ENCODE assay signal across 1 cellular context in the genomic region with DNA sequence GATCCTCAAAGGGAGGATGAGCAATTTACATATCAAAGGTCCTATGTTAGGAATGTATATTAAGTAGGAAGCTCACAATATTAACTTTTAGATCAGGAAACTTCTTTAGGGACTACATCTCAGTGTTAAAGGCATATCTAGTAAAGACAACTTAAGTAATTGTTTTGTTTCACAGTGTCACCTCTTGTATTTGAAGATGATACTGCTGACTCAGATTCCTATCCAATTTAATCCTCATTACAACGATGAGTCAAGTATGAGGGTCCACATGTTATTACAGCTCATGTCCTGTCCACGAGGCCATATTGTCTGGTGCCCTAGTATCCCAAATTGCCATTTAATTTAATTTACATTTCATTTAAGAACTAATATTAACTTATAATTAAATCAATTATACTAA.
TF ChIP-seq lines count a peak whose summit lies in the region.

No MANE protein-coding gene starts in this region.

TF ChIP-seq in GM23338, 12 proteins besides CTCF, POLR2A, EP300 and RAD21 (continued from another document):
- TF ChIP-seq, protein P1, sequence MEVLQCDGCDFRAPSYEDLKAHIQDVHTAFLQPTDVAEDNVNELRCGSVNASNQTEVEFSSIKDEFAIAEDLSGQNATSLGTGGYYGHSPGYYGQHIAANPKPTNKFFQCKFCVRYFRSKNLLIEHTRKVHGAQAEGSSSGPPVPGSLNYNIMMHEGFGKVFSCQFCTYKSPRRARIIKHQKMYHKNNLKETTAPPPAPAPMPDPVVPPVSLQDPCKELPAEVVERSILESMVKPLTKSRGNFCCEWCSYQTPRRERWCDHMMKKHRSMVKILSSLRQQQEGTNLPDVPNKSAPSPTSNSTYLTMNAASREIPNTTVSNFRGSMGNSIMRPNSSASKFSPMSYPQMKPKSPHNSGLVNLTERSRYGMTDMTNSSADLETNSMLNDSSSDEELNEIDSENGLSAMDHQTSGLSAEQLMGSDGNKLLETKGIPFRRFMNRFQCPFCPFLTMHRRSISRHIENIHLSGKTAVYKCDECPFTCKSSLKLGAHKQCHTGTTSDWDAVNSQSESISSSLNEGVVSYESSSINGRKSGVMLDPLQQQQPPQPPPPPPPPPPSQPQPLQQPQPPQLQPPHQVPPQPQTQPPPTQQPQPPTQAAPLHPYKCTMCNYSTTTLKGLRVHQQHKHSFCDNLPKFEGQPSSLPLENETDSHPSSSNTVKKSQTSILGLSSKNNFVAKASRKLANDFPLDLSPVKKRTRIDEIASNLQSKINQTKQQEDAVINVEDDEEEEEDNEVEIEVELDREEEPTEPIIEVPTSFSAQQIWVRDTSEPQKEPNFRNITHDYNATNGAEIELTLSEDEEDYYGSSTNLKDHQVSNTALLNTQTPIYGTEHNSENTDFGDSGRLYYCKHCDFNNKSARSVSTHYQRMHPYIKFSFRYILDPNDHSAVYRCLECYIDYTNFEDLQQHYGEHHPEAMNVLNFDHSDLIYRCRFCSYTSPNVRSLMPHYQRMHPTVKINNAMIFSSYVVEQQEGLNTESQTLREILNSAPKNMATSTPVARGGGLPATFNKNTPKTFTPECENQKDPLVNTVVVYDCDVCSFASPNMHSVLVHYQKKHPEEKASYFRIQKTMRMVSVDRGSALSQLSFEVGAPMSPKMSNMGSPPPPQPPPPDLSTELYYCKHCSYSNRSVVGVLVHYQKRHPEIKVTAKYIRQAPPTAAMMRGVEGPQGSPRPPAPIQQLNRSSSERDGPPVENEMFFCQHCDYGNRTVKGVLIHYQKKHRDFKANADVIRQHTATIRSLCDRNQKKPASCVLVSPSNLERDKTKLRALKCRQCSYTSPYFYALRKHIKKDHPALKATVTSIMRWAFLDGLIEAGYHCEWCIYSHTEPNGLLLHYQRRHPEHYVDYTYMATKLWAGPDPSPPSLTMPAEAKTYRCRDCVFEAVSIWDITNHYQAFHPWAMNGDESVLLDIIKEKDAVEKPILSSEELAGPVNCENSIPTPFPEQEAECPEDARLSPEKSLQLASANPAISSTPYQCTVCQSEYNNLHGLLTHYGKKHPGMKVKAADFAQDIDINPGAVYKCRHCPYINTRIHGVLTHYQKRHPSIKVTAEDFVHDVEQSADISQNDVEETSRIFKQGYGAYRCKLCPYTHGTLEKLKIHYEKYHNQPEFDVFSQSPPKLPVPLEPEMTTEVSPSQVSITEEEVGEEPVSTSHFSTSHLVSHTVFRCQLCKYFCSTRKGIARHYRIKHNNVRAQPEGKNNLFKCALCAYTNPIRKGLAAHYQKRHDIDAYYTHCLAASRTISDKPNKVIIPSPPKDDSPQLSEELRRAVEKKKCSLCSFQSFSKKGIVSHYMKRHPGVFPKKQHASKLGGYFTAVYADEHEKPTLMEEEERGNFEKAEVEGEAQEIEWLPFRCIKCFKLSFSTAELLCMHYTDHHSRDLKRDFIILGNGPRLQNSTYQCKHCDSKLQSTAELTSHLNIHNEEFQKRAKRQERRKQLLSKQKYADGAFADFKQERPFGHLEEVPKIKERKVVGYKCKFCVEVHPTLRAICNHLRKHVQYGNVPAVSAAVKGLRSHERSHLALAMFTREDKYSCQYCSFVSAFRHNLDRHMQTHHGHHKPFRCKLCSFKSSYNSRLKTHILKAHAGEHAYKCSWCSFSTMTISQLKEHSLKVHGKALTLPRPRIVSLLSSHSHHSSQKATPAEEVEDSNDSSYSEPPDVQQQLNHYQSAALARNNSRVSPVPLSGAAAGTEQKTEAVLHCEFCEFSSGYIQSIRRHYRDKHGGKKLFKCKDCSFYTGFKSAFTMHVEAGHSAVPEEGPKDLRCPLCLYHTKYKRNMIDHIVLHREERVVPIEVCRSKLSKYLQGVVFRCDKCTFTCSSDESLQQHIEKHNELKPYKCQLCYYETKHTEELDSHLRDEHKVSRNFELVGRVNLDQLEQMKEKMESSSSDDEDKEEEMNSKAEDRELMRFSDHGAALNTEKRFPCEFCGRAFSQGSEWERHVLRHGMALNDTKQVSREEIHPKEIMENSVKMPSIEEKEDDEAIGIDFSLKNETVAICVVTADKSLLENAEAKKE (CRISPR knock-in tag; IDR thresholded peaks at IDR 0.05), result no peak
- no peak for TF ChIP-seq CREB1 (CRISPR knock-in tag; IDR thresholded peaks at IDR 0.05; ENCODE audit: low read depth)
- TF ChIP-seq, protein P2, sequence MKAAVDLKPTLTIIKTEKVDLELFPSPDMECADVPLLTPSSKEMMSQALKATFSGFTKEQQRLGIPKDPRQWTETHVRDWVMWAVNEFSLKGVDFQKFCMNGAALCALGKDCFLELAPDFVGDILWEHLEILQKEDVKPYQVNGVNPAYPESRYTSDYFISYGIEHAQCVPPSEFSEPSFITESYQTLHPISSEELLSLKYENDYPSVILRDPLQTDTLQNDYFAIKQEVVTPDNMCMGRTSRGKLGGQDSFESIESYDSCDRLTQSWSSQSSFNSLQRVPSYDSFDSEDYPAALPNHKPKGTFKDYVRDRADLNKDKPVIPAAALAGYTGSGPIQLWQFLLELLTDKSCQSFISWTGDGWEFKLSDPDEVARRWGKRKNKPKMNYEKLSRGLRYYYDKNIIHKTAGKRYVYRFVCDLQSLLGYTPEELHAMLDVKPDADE (IDR thresholded peaks at IDR 0.05), result no peak
- TF ChIP-seq POLR2AphosphoS5 (IDR thresholded peaks at IDR 0.05; ENCODE audit: low read depth), result no peak
- no peak for TF ChIP-seq STAT1 (IDR thresholded peaks at IDR 0.05; ENCODE audit: unreplicated experiment)
- TF ChIP-seq NANOG (IDR thresholded peaks at IDR 0.05; ENCODE audit: borderline replicate concordance), result no peak
